8 cellular contexts compared by ENCODE assay signal in genomic region chr2:101309211-101309700, GRCh38. TPM values are rescaled to one million over a fixed set of nuclear protein-coding genes. Genes with fewer than 3 reads are reported as not detected.
DNase-seq lines count a peak whose midpoint lies in the region; ATAC-seq and TF ChIP-seq lines count a peak whose summit lies in the region.

No MANE protein-coding gene starts in this region.

- no peaks in the 10 kb centered on the region for H3K36me3 ChIP-seq in iPS-20b (ENCODE audit: insufficient read depth, low read depth, low read length)

- CTCF ChIA-PET in activated CD4-positive, alpha-beta memory T cell treated with anti-CD3 and anti-CD28 coated beads, Interleukin-2, amount 10 ng/mL, durations not matched to agents 7 days and 5 days (lab: Charles Lee): interaction anchor here (0.8 to 2.0 kb wide), 9 partner anchors 17 to 523 kb away, joined by 3 to 30 read pairs (median 6); partner anchors contain the start of gene CNOT11

- peaks cover 15% of the 10 kb centered on the region for H3K4me1 ChIP-seq in iPS-20b (ENCODE audit: insufficient read depth, low read length)

- DNase-seq in HFFc6 (no peak), NCI-H748 treated with DMSO at 0.1 percent for 48 hours (lab: John Stamatoyannopoulos, UW) (no peak), NCI-H446 treated with DMSO at 0.1 percent for 48 hours (lab: John Stamatoyannopoulos, UW) (no peak), ecto neural progenitor cell (ENCODE audit: low spot score) (no peak)
- DNase-seq in activated CD4-positive, alpha-beta memory T cell treated with anti-CD3 and anti-CD28 coated beads, Interleukin-2, amount 10 ng/mL, durations not matched to agents 7 days and 5 days: no peak
- DNase-seq in stimulated activated effector memory CD8-positive, alpha-beta T cell treated with anti-CD3 and anti-CD28 coated beads, Interleukin-12 subunit alpha, Interleukin-12 subunit beta, amount 100 ng/mL, for 72 hours (ENCODE audit: low spot score in 2 of 2): no peak

- no peaks in the 10 kb centered on the region; the same call in 1 of the 2 replicates for H3K9me3 ChIP-seq in iPS-20b (ENCODE audit: insufficient read depth, low read depth, low read length)

- peak overlapping the region; percentile 76; the same call in 1 of the 2 replicates for H3K9ac ChIP-seq in iPS-20b (ENCODE audit: low read depth, low read length)

- H3K27me3 Mint-ChIP-seq in HFFc6 (ENCODE audit: insufficient read depth): peaks cover 4% of the 10 kb centered on the region; the same call in 1 of the 2 replicates
- no peaks in the 10 kb centered on the region for H3K27me3 Mint-ChIP-seq in activated CD4-positive, alpha-beta memory T cell treated with anti-CD3 and anti-CD28 coated beads, Interleukin-2, amount 10 ng/mL, durations not matched to agents 7 days and 5 days

- H3K9me3 Mint-ChIP-seq in HFFc6: no peaks in the 10 kb centered on the region
- H3K9me3 Mint-ChIP-seq in activated CD4-positive, alpha-beta memory T cell treated with anti-CD3 and anti-CD28 coated beads, Interleukin-2, amount 10 ng/mL, durations not matched to agents 7 days and 5 days: no peaks in the 10 kb centered on the region
- H3K9me3 Mint-ChIP-seq in stimulated activated effector memory CD8-positive, alpha-beta T cell treated with anti-CD3 and anti-CD28 coated beads, Interleukin-12 subunit alpha, Interleukin-12 subunit beta, amount 100 ng/mL, for 72 hours: no peaks in the 10 kb centered on the region

- POLR2A ChIA-PET in activated CD4-positive, alpha-beta memory T cell treated with anti-CD3 and anti-CD28 coated beads, Interleukin-2, amount 10 ng/mL, durations not matched to agents 7 days and 5 days (lab: Charles Lee): interaction anchor here (0.6 to 4.7 kb wide), 23 partner anchors 10 to 443 kb away, joined by 3 to 122 read pairs (median 4); partner anchors contain the start of genes CNOT11, CREG2, RFX8 and RPL31

- H3K4me3 ChIP-seq in iPS-20b (ENCODE audit: low read length): peak overlapping the region; percentile 85

- peaks cover 51% of the 10 kb centered on the region for H3K4me1 Mint-ChIP-seq in HFFc6 (ENCODE audit: low read depth)
- H3K4me1 Mint-ChIP-seq in activated CD4-positive, alpha-beta memory T cell treated with anti-CD3 and anti-CD28 coated beads, Interleukin-2, amount 10 ng/mL, durations not matched to agents 7 days and 5 days: peaks cover 63% of the 10 kb centered on the region
- peaks cover 63% of the 10 kb centered on the region for H3K4me1 Mint-ChIP-seq in stimulated activated effector memory CD8-positive, alpha-beta T cell treated with anti-CD3 and anti-CD28 coated beads, Interleukin-12 subunit alpha, Interleukin-12 subunit beta, amount 100 ng/mL, for 72 hours

- no peak overlapping the region for H3K27ac ChIP-seq in iPS-20b (ENCODE audit: low read length)

- no peak for ATAC-seq in stimulated activated effector memory CD8-positive, alpha-beta T cell treated with anti-CD3 and anti-CD28 coated beads, Interleukin-12 subunit alpha, Interleukin-12 subunit beta, amount 100 ng/mL, for 72 hours
- ATAC-seq in GM21528 (IDR thresholded peaks at IDR 0.05; ENCODE audit: low FRiP score, unreplicated experiment): no peak

- H3K4me3 Mint-ChIP-seq in HFFc6: peak overlapping the region; percentile 90
- peak overlapping the region; percentile 100 for H3K4me3 Mint-ChIP-seq in activated CD4-positive, alpha-beta memory T cell treated with anti-CD3 and anti-CD28 coated beads, Interleukin-2, amount 10 ng/mL, durations not matched to agents 7 days and 5 days
- peak overlapping the region; percentile 90 for H3K4me3 Mint-ChIP-seq in stimulated activated effector memory CD8-positive, alpha-beta T cell treated with anti-CD3 and anti-CD28 coated beads, Interleukin-12 subunit alpha, Interleukin-12 subunit beta, amount 100 ng/mL, for 72 hours

- 0 out of 2 replicates have a peak, but pooled peaks cover 6% of the 10 kb centered on the region for H3K36me3 Mint-ChIP-seq in HFFc6 (ENCODE audit: low read depth)
- peaks cover 32% of the 10 kb centered on the region for H3K36me3 Mint-ChIP-seq in activated CD4-positive, alpha-beta memory T cell treated with anti-CD3 and anti-CD28 coated beads, Interleukin-2, amount 10 ng/mL, durations not matched to agents 7 days and 5 days (ENCODE audit: low read depth)
- peaks cover 48% of the 10 kb centered on the region for H3K36me3 Mint-ChIP-seq in stimulated activated effector memory CD8-positive, alpha-beta T cell treated with anti-CD3 and anti-CD28 coated beads, Interleukin-12 subunit alpha, Interleukin-12 subunit beta, amount 100 ng/mL, for 72 hours

- TF ChIP-seq CTCF in HFFc6 (IDR thresholded peaks at IDR 0.05): no peak

- H3K27ac Mint-ChIP-seq in HFFc6: peak overlapping the region; percentile 90
- peak overlapping the region; percentile 97 for H3K27ac Mint-ChIP-seq in activated CD4-positive, alpha-beta memory T cell treated with anti-CD3 and anti-CD28 coated beads, Interleukin-2, amount 10 ng/mL, durations not matched to agents 7 days and 5 days
- H3K27ac Mint-ChIP-seq in stimulated activated effector memory CD8-positive, alpha-beta T cell treated with anti-CD3 and anti-CD28 coated beads, Interleukin-12 subunit alpha, Interleukin-12 subunit beta, amount 100 ng/mL, for 72 hours: peak overlapping the region; percentile 95

- peaks cover 12% of the 10 kb centered on the region for H3K27me3 ChIP-seq in iPS-20b (ENCODE audit: insufficient read depth, low read length)

RNA-seq across cellular contexts. Expression of gene RNF149, which starts 0.8 kb away (rescaled TPM):
- 10 to 100 TPM; 24.6 to 33.4 (median 26.0) TPM for total RNA-seq in HFFc6 (2021; fragmentation: NEBNext Ultra II Directional; extraction: Animal tissue kit (Norgen Biotek cat#: 25700))
- total RNA-seq in activated CD4-positive, alpha-beta memory T cell treated with anti-CD3 and anti-CD28 coated beads, Interleukin-2, amount 10 ng/mL, durations not matched to agents 7 days and 5 days: 100 to 1,000 TPM; 115 to 116 TPM

RNA-seq across cellular contexts. Expression of gene CNOT11, which starts 56.6 kb away (rescaled TPM):
- 10 to 100 TPM; 38.1 to 53.8 (median 43.0) TPM for total RNA-seq in HFFc6 (2021; fragmentation: NEBNext Ultra II Directional; extraction: Animal tissue kit (Norgen Biotek cat#: 25700))
- 10 to 100 TPM; 60.3 to 65.9 TPM for total RNA-seq in activated CD4-positive, alpha-beta memory T cell treated with anti-CD3 and anti-CD28 coated beads, Interleukin-2, amount 10 ng/mL, durations not matched to agents 7 days and 5 days
